Comparison of ENCODE assay signal across 1 cellular context in the genomic region with DNA sequence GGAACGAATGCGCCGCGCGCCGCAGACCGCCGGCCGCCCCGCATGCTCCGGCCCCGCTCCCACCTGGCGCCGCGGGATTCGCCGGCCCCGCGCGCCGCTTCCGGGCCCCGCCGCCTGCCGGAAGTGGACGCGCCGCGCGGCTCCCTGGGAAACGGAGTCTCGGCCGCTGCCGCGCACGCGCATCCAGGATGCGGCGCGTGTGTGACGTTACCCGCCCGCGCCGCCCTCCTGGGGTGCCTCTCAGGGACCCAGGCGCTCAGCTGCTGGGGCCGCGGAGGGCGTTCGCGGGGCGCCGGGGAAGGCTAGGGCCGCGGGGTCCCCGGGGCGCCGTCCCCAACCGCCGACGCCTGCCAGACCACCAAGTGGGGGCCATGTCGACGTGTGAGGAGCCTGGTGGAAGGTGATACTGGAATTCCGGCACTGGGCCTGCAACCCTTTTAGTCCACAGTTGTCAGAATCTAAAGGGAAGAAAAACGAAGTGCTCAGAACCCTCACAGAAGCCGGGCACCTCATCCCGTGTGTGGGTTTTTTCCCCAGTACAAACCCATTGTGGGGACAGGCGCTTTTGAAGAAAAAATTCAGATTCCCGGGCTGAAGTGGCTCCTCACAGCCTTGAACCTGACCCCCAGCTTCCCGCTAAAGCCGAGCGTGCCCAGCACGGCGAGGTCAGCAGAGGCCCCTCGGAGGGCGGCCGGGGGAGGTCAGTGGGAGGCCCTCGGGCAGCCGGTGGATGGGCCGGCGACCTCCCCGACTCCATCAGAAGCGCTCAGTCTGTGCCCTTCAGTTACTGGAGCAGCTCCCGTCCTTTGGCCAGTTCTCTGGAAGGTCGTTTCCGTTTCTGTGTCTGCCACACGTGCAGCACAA.
TF ChIP-seq lines count a peak whose summit lies in the region.

A gene with protein sequence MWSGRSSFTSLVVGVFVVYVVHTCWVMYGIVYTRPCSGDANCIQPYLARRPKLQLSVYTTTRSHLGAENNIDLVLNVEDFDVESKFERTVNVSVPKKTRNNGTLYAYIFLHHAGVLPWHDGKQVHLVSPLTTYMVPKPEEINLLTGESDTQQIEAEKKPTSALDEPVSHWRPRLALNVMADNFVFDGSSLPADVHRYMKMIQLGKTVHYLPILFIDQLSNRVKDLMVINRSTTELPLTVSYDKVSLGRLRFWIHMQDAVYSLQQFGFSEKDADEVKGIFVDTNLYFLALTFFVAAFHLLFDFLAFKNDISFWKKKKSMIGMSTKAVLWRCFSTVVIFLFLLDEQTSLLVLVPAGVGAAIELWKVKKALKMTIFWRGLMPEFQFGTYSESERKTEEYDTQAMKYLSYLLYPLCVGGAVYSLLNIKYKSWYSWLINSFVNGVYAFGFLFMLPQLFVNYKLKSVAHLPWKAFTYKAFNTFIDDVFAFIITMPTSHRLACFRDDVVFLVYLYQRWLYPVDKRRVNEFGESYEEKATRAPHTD (minus strand): TSS at position 125 of the 864 bp plus-strand sequence. CDS start 258 bp downstream, outside the sequence.

TF ChIP-seq in K562, 482 proteins besides CTCF, POLR2A, EP300 and RAD21 (continued from another document and continues in another):
- TF ChIP-seq, protein P1, sequence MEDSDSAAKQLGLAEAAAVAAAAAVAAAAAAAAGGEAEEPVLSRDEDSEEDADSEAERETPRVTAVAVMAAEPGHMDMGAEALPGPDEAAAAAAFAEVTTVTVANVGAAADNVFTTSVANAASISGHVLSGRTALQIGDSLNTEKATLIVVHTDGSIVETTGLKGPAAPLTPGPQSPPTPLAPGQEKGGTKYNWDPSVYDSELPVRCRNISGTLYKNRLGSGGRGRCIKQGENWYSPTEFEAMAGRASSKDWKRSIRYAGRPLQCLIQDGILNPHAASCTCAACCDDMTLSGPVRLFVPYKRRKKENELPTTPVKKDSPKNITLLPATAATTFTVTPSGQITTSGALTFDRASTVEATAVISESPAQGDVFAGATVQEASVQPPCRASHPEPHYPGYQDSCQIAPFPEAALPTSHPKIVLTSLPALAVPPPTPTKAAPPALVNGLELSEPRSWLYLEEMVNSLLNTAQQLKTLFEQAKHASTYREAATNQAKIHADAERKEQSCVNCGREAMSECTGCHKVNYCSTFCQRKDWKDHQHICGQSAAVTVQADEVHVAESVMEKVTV (CRISPR knock-in tag; IDR thresholded peaks at IDR 0.05), result no peak
- TF ChIP-seq NR3C1 (CRISPR knock-in tag; IDR thresholded peaks at IDR 0.05) (peak; percentile 39), ELF1 (tag; IDR thresholded peaks at IDR 0.05) (peak; percentile 99), ZBTB8A (IDR thresholded peaks at IDR 0.05; ENCODE audit: partially characterized antibody) (no peak), HLTF (IDR thresholded peaks at IDR 0.05) (no peak), KAT8 (IDR thresholded peaks at IDR 0.05; ENCODE audit: low read depth) (no peak), THRAP3 (IDR thresholded peaks at IDR 0.05; ENCODE audit: borderline replicate concordance) (no peak), ZNF766 (CRISPR knock-in tag; conservative IDR thresholded peaks at IDR 0.05) (no peak), SRF (CRISPR knock-in tag; IDR thresholded peaks at IDR 0.05) (0 out of 4 replicates have a peak, but pooled peaks of 1 of the 2 experiments have one; percentile 16), ZNF124 (CRISPR knock-in tag; IDR thresholded peaks at IDR 0.05) (no peak), PRPF4 (IDR thresholded peaks at IDR 0.05; ENCODE audit: insufficient read depth, low read depth, low read length, poor library complexity, severe bottlenecking) (no peak), ZSCAN32 (CRISPR knock-in tag; IDR thresholded peaks at IDR 0.05) (no peak), KDM1A (IDR thresholded peaks at IDR 0.05) (no peak), NCOA1 (IDR thresholded peaks at IDR 0.05; ENCODE audit: low read depth) (no peak), BRD4 (IDR thresholded peaks at IDR 0.05) (peak; percentile 33; the same call in 1 of the 2 replicates), NFXL1 (CRISPR knock-in tag; IDR thresholded peaks at IDR 0.05) (no peak), ETV5 (CRISPR knock-in tag; IDR thresholded peaks at IDR 0.05; ENCODE audit: low read depth) (peak; percentile 78; the same call in 1 of the 2 replicates), ZNF253 (CRISPR knock-in tag; conservative IDR thresholded peaks at IDR 0.05) (no peak), ZNF354B (CRISPR knock-in tag; IDR thresholded peaks at IDR 0.05) (no peak), XRCC5 (IDR thresholded peaks at IDR 0.05; ENCODE audit: low read depth, low read length) (0 out of 2 replicates have a peak, but pooled peaks have one; percentile 18), RFX7 (CRISPR knock-in tag; IDR thresholded peaks at IDR 0.05) (no peak), RBM17 (IDR thresholded peaks at IDR 0.05; ENCODE audit: borderline replicate concordance, low read depth, low read length) (no peak), POU5F1 (IDR thresholded peaks at IDR 0.05; ENCODE audit: borderline replicate concordance, low read depth, low read length, partially characterized antibody) (peak; percentile 85), ELF2 (CRISPR knock-in tag; IDR thresholded peaks at IDR 0.05) (peak; percentile 91), ZNF764 (CRISPR knock-in tag; IDR thresholded peaks at IDR 0.05; ENCODE audit: low read depth) (no peak), ZNF384 (IDR thresholded peaks at IDR 0.05; ENCODE audit: low read depth, low read length) (no peak)
- TF ChIP-seq, protein P2, sequence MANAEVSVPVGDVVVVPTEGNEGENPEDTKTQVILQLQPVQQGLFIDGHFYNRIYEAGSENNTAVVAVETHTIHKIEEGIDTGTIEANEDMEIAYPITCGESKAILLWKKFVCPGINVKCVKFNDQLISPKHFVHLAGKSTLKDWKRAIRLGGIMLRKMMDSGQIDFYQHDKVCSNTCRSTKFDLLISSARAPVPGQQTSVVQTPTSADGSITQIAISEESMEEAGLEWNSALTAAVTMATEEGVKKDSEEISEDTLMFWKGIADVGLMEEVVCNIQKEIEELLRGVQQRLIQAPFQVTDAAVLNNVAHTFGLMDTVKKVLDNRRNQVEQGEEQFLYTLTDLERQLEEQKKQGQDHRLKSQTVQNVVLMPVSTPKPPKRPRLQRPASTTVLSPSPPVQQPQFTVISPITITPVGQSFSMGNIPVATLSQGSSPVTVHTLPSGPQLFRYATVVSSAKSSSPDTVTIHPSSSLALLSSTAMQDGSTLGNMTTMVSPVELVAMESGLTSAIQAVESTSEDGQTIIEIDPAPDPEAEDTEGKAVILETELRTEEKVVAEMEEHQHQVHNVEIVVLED (CRISPR knock-in tag; IDR thresholded peaks at IDR 0.05), result peak; percentile 80
- TF ChIP-seq, protein P3, sequence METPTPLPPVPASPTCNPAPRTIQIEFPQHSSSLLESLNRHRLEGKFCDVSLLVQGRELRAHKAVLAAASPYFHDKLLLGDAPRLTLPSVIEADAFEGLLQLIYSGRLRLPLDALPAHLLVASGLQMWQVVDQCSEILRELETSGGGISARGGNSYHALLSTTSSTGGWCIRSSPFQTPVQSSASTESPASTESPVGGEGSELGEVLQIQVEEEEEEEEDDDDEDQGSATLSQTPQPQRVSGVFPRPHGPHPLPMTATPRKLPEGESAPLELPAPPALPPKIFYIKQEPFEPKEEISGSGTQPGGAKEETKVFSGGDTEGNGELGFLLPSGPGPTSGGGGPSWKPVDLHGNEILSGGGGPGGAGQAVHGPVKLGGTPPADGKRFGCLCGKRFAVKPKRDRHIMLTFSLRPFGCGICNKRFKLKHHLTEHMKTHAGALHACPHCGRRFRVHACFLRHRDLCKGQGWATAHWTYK (CRISPR knock-in tag; IDR thresholded peaks at IDR 0.05), result peak; percentile 78; the same call in 1 of the 2 replicates
- TF ChIP-seq, protein P4, sequence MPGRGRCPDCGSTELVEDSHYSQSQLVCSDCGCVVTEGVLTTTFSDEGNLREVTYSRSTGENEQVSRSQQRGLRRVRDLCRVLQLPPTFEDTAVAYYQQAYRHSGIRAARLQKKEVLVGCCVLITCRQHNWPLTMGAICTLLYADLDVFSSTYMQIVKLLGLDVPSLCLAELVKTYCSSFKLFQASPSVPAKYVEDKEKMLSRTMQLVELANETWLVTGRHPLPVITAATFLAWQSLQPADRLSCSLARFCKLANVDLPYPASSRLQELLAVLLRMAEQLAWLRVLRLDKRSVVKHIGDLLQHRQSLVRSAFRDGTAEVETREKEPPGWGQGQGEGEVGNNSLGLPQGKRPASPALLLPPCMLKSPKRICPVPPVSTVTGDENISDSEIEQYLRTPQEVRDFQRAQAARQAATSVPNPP (IDR thresholded peaks at IDR 0.05; ENCODE audit: borderline replicate concordance, insufficient read depth, insufficient read length), result no peak
- TF ChIP-seq, protein P5, sequence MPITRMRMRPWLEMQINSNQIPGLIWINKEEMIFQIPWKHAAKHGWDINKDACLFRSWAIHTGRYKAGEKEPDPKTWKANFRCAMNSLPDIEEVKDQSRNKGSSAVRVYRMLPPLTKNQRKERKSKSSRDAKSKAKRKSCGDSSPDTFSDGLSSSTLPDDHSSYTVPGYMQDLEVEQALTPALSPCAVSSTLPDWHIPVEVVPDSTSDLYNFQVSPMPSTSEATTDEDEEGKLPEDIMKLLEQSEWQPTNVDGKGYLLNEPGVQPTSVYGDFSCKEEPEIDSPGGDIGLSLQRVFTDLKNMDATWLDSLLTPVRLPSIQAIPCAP (CRISPR knock-in tag; IDR thresholded peaks at IDR 0.05; ENCODE audit: borderline replicate concordance), result no peak
- TF ChIP-seq, protein P6, sequence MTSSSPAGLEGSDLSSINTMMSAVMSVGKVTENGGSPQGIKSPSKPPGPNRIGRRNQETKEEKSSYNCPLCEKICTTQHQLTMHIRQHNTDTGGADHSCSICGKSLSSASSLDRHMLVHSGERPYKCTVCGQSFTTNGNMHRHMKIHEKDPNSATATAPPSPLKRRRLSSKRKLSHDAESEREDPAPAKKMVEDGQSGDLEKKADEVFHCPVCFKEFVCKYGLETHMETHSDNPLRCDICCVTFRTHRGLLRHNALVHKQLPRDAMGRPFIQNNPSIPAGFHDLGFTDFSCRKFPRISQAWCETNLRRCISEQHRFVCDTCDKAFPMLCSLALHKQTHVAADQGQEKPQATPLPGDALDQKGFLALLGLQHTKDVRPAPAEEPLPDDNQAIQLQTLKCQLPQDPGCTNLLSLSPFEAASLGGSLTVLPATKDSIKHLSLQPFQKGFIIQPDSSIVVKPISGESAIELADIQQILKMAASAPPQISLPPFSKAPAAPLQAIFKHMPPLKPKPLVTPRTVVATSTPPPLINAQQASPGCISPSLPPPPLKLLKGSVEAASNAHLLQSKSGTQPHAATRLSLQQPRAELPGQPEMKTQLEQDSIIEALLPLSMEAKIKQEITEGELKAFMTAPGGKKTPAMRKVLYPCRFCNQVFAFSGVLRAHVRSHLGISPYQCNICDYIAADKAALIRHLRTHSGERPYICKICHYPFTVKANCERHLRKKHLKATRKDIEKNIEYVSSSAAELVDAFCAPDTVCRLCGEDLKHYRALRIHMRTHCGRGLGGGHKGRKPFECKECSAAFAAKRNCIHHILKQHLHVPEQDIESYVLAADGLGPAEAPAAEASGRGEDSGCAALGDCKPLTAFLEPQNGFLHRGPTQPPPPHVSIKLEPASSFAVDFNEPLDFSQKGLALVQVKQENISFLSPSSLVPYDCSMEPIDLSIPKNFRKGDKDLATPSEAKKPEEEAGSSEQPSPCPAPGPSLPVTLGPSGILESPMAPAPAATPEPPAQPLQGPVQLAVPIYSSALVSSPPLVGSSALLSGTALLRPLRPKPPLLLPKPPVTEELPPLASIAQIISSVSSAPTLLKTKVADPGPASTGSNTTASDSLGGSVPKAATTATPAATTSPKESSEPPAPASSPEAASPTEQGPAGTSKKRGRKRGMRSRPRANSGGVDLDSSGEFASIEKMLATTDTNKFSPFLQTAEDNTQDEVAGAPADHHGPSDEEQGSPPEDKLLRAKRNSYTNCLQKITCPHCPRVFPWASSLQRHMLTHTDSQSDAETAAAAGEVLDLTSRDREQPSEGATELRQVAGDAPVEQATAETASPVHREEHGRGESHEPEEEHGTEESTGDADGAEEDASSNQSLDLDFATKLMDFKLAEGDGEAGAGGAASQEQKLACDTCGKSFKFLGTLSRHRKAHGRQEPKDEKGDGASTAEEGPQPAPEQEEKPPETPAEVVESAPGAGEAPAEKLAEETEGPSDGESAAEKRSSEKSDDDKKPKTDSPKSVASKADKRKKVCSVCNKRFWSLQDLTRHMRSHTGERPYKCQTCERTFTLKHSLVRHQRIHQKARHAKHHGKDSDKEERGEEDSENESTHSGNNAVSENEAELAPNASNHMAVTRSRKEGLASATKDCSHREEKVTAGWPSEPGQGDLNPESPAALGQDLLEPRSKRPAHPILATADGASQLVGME (CRISPR knock-in tag; IDR thresholded peaks at IDR 0.05), result peak; percentile 51; the same call in 1 of the 2 replicates
